8 cellular contexts compared by ENCODE assay signal in genomic region chr3:15646924-15647511, GRCh38. TPM values are rescaled to one million over a fixed set of nuclear protein-coding genes. Genes with fewer than 3 reads are reported as not detected.
DNase-seq lines count a peak whose midpoint lies in the region; ATAC-seq and TF ChIP-seq lines count a peak whose summit lies in the region.

No MANE protein-coding gene starts in this region.

- ATAC-seq in HG02678 (IDR thresholded peaks at IDR 0.05; ENCODE audit: unreplicated experiment) (peak; percentile 37), SK-N-SH treated with all-trans-retinoic acid at 6 μM for 48 hours (peak; percentile 88), GM21423 (IDR thresholded peaks at IDR 0.05; ENCODE audit: unreplicated experiment) (no peak)

- peak; percentile 100 for DNase-seq in EL
- DNase-seq in fibroblast of gingiva (ENCODE audit: low read depth): peak; percentile 98
- DNase-seq in pulmonary artery endothelial cell (ENCODE audit: low read depth, low spot score): peak; percentile 99
- no peak for DNase-seq in stimulated activated CD4-positive, alpha-beta T cell treated with anti-CD3 and anti-CD28 coated beads, Interleukin-4, amount 100 ng/mL, for 24 hours
- DNase-seq in NCI-H1436 (lab: John Stamatoyannopoulos, UW): no peak

TF ChIP-seq in SK-N-SH treated with all-trans-retinoic acid at 6 μM for 48 hours, 23 proteins besides CTCF, POLR2A, EP300 and RAD21:
- peak; percentile 27; the same call in 1 of the 2 replicates for TF ChIP-seq PATZ1 (CRISPR knock-in tag; IDR thresholded peaks at IDR 0.05; ENCODE audit: borderline replicate concordance)
- TF ChIP-seq RARB (CRISPR knock-in tag; IDR thresholded peaks at IDR 0.05): no peak
- TF ChIP-seq, protein P1, sequence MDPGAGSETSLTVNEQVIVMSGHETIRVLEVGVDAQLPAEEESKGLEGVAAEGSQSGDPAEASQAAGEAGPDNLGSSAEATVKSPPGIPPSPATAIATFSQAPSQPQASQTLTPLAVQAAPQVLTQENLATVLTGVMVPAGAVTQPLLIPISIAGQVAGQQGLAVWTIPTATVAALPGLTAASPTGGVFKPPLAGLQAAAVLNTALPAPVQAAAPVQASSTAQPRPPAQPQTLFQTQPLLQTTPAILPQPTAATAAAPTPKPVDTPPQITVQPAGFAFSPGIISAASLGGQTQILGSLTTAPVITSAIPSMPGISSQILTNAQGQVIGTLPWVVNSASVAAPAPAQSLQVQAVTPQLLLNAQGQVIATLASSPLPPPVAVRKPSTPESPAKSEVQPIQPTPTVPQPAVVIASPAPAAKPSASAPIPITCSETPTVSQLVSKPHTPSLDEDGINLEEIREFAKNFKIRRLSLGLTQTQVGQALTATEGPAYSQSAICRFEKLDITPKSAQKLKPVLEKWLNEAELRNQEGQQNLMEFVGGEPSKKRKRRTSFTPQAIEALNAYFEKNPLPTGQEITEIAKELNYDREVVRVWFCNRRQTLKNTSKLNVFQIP (CRISPR knock-in tag; IDR thresholded peaks at IDR 0.05; ENCODE audit: borderline replicate concordance, low read depth): no peak

RNA-seq across cellular contexts. Expression of gene BTD, which starts 45.5 kb away (rescaled TPM):
- total RNA-seq in pulmonary artery endothelial cell: 27.8 and 32.6 TPM in 2 replicates

RNA-seq across cellular contexts. Expression of gene HACL1, which starts 45.6 kb away (rescaled TPM):
- total RNA-seq in pulmonary artery endothelial cell: 30.6 and 45.5 TPM in 2 replicates

Comparison
In these comparisons a context has a peak if more than half of its experiments do, and no peak if none do; other contexts are left out.
1. DNase-seq: peak in EL (single experiment), fibroblast of gingiva (single experiment) and pulmonary artery endothelial cell (single experiment); none in stimulated activated CD4-positive, alpha-beta T cell treated with anti-CD3 and anti-CD28 coated beads, Interleukin-4, amount 100 ng/mL, for 24 hours (single experiment) and NCI-H1436 (single experiment).